ENCODE assay signal across 8 cellular contexts in genomic region chr10:102114861-102115618, GRCh38. TPM values are rescaled to one million over a fixed set of nuclear protein-coding genes. Genes with fewer than 3 reads are reported as not detected.
DNase-seq lines count a peak whose midpoint lies in the region; ATAC-seq and TF ChIP-seq lines count a peak whose summit lies in the region.

No MANE protein-coding gene starts in this region.

- 2% methylated on average over 23 of the region's 23 CpGs for WGBS in urinary bladder

- ATAC-seq in T-cell (replicated peaks in 1 of 4) = peak; percentile 74 to 77 (median 75)
- peak; percentile 79 for ATAC-seq in left ventricle myocardium superior

- no peaks in the 10 kb centered on the region for H3K27me3 ChIP-seq in HAP-1 (ENCODE audit: low read depth)

- in situ Hi-C loops in HAP-1 (cut with MboI; ENCODE audit: low sequenced_read_pairs) = no loop called here

- H3K27me3 Mint-ChIP-seq in T-cell (no peaks in the 10 kb centered on the region), progenitor cell of endocrine pancreas (no peaks in the 10 kb centered on the region)

- H3K9me3 Mint-ChIP-seq in T-cell (no peaks in the 10 kb centered on the region), progenitor cell of endocrine pancreas (ENCODE audit: low read depth) (no peaks in the 10 kb centered on the region)

- no peak for TF ChIP-seq CTCF in progenitor cell of endocrine pancreas (IDR thresholded peaks at IDR 0.05; ENCODE audit: unreplicated experiment)

- H3K36me3 ChIP-seq in HAP-1 (replicated peaks) (peaks cover 18% of the 10 kb centered on the region), urinary bladder (ENCODE audit: insufficient read depth) (peaks cover 8% of the 10 kb centered on the region)

- peak overlapping the region; percentile 77 to 95 for H3K27ac Mint-ChIP-seq in T-cell
- peak overlapping the region; percentile 95 for H3K27ac Mint-ChIP-seq in progenitor cell of endocrine pancreas

- peaks cover 10% of the 10 kb centered on the region for H3K36me3 Mint-ChIP-seq in T-cell
- peaks cover 6% of the 10 kb centered on the region for H3K36me3 Mint-ChIP-seq in progenitor cell of endocrine pancreas (ENCODE audit: insufficient read depth)

- H3K27ac ChIP-seq in urinary bladder (ENCODE audit: low read depth) = peak overlapping the region; percentile 81

- H3K4me3 ChIP-seq in HAP-1 = peak overlapping the region; percentile 65
- H3K4me3 ChIP-seq in urinary bladder (ENCODE audit: low read depth, low read length) = peak overlapping the region; percentile 78

- DNase-seq in GM03348 (ENCODE audit: low spot score) (peak; percentile 95), HAP-1 (ENCODE audit: low spot score in 2 of 2) (peak; percentile 91 to 96), NAMALWA (ENCODE audit: low spot score) (peak; percentile 91), T-cell (peak; percentile 70 to 87 (median 78)), amniotic epithelial cell (ENCODE audit: low read depth) (peak; percentile 63), left ventricle myocardium superior (peak; percentile 94), progenitor cell of endocrine pancreas (ENCODE audit: low spot score, unreplicated experiment) (peak; percentile 70)

- CTCF ChIA-PET in T-cell (lab: Charles Lee) = interaction anchor here (0.6 to 2.2 kb wide), 2 partner anchors 17 to 54 kb away, joined by 6 to 13 read pairs; partner anchors contain the start of gene PPRC1 (in 1 of the 2)

- intact Hi-C loops in left ventricle myocardium superior (cut with micrococcal nuclease) = no loop called here

- H3K4me3 Mint-ChIP-seq in T-cell (peak overlapping the region; percentile 84 to 87 (median 86)), progenitor cell of endocrine pancreas (ENCODE audit: low read depth) (peak overlapping the region; percentile 90)

- H3K4me1 Mint-ChIP-seq in T-cell = peaks cover 65 to 69% (median 67%) of the 10 kb centered on the region in 3 donors
- H3K4me1 Mint-ChIP-seq in progenitor cell of endocrine pancreas (ENCODE audit: low read depth) = peaks cover 43% of the 10 kb centered on the region

- POLR2A ChIA-PET in T-cell (lab: Charles Lee) = interaction anchor here in 1 of 2 donors (0.6 kb wide), 2 partner anchors 14 to 801 kb away, joined by 3 to 5 read pairs; no protein-coding TSS in a partner anchor

- H3K4me1 ChIP-seq in HAP-1 (peaks cover 46% of the 10 kb centered on the region), urinary bladder (ENCODE audit: insufficient read depth) (no peaks in the 10 kb centered on the region)

- H3K9me3 ChIP-seq in HAP-1 = no peaks in the 10 kb centered on the region

RNA-seq across cellular contexts. Expression of gene LDB1, which starts 5.1 kb away (rescaled TPM):
- total RNA-seq in T-cell (100 to 1,000 TPM; 120 to 147 (median 126) TPM), left ventricle myocardium superior (70.7 TPM), progenitor cell of endocrine pancreas (99.5 and 107 TPM in 2 replicates), urinary bladder (51.8 TPM)
- 65.3 TPM for polyA plus RNA-seq in urinary bladder

RNA-seq across cellular contexts. Expression of gene PPRC1, which starts 17.8 kb away (rescaled TPM):
- total RNA-seq in T-cell = 10 to 100 TPM; 33.5 to 55.1 (median 51.4) TPM
- total RNA-seq in left ventricle myocardium superior = 13.1 TPM
- 40.1 and 41.9 TPM in 2 replicates for total RNA-seq in progenitor cell of endocrine pancreas
- total RNA-seq in urinary bladder = 12.1 TPM
- polyA plus RNA-seq in urinary bladder = 20.7 TPM

RNA-seq across cellular contexts. Expression of gene NOLC1, which starts 37.1 kb away (rescaled TPM):
- total RNA-seq in T-cell (10 to 100 TPM; 40.7 to 69.8 (median 62.4) TPM), left ventricle myocardium superior (31.2 TPM), progenitor cell of endocrine pancreas (64.7 and 68.9 TPM in 2 replicates), urinary bladder (23.6 TPM)
- polyA plus RNA-seq in urinary bladder = 43.1 TPM

RNA-seq across cellular contexts. Expression of gene HPS6, which starts 49.9 kb away (rescaled TPM):
- 10 to 100 TPM; 12.5 to 33.4 (median 26.7) TPM for total RNA-seq in T-cell
- 9.4 TPM for total RNA-seq in left ventricle myocardium superior
- 15.6 and 17.2 TPM in 2 replicates for total RNA-seq in progenitor cell of endocrine pancreas
- 11.1 TPM for total RNA-seq in urinary bladder
- 18.7 TPM for polyA plus RNA-seq in urinary bladder

RNA-seq across cellular contexts. Expression of gene ARMH3, which starts 59.1 kb away (rescaled TPM):
- total RNA-seq in T-cell (10 to 100 TPM; 26.4 to 30.0 (median 27.2) TPM), left ventricle myocardium superior (49.0 TPM), progenitor cell of endocrine pancreas (27.1 and 34.4 TPM in 2 replicates), urinary bladder (13.4 TPM)
- 23.0 TPM for polyA plus RNA-seq in urinary bladder

Comparison
In these comparisons a context has a peak if more than half of its experiments do, and no peak if none do; other contexts are left out.
1. Peak in every context shown above with its lines: DNase-seq, ATAC-seq, H3K4me3 ChIP-seq and H3K27ac ChIP-seq.